Comparison of ENCODE assay signal across 21 cellular contexts in genomic region chr10:79005126-79005820, GRCh38.
"Had no signal": no experiment of that assay in that cellular context is flagged by ENCODE, and none has a peak within 500 bp of the region (broad histone marks: within the 10 kb centered on the region; RNA-seq: fewer than 3 reads in every experiment).

No MANE protein-coding gene starts in this region.

- H3K4me3 Mint-ChIP-seq: activated CD4-positive, alpha-beta T cell treated with anti-CD3 and anti-CD28 coated beads, Interleukin-2, amount 10 ng/mL, durations not matched to agents 7 days and 5 days; activated CD8-positive, alpha-beta T cell treated with anti-CD3 and anti-CD28 coated beads, Interleukin-2, amount 10 ng/mL, durations not matched to agents 7 days and 5 days; activated naive CD4-positive, alpha-beta T cell treated with anti-CD3 and anti-CD28 coated beads for 36 hours; activated T-cell treated with anti-CD3 and anti-CD28 coated beads, Interleukin-2, amount 50 U/mL, for 24 hours; immature natural killer cell; natural killer cell treated with Interleukin-12 subunit alpha and Interleukin-12 subunit beta and Interleukin-15 and Interleukin-18, amount 100 ng/mL, for 72 hours had no signal

- H3K9me3 ChIP-seq: gastroesophageal sphincter, heart left ventricle, lower lobe of right lung, transverse colon, uterus had no signal

- H3K36me3 Mint-ChIP-seq: immature natural killer cell; natural killer cell treated with Interleukin-12 subunit alpha and Interleukin-12 subunit beta and Interleukin-15 and Interleukin-18, amount 100 ng/mL, for 72 hours had no signal

- H3K27ac ChIP-seq: brain microvascular endothelial cell, gastroesophageal sphincter, heart left ventricle, lower lobe of right lung, transverse colon, uterus had no signal

- H3K4me3 ChIP-seq: gastroesophageal sphincter, heart left ventricle, lower lobe of right lung, transverse colon, uterus had no signal

- H3K4me1 ChIP-seq: gastroesophageal sphincter, transverse colon, uterus had no signal

- H3K9me3 Mint-ChIP-seq: activated CD4-positive, alpha-beta T cell treated with anti-CD3 and anti-CD28 coated beads, Interleukin-2, amount 10 ng/mL, durations not matched to agents 7 days and 5 days; activated naive CD4-positive, alpha-beta T cell treated with anti-CD3 and anti-CD28 coated beads for 36 hours; activated T-cell treated with anti-CD3 and anti-CD28 coated beads, Interleukin-2, amount 50 U/mL, for 24 hours; immature natural killer cell; natural killer cell treated with Interleukin-12 subunit alpha and Interleukin-12 subunit beta and Interleukin-15 and Interleukin-18, amount 100 ng/mL, for 72 hours had no signal

- H3K27ac Mint-ChIP-seq: activated CD4-positive, alpha-beta T cell treated with anti-CD3 and anti-CD28 coated beads, Interleukin-2, amount 10 ng/mL, durations not matched to agents 7 days and 5 days; activated CD8-positive, alpha-beta T cell treated with anti-CD3 and anti-CD28 coated beads, Interleukin-2, amount 10 ng/mL, durations not matched to agents 7 days and 5 days; activated naive CD4-positive, alpha-beta T cell treated with anti-CD3 and anti-CD28 coated beads for 36 hours; activated T-cell treated with anti-CD3 and anti-CD28 coated beads, Interleukin-2, amount 50 U/mL, for 24 hours; immature natural killer cell; natural killer cell treated with Interleukin-12 subunit alpha and Interleukin-12 subunit beta and Interleukin-15 and Interleukin-18, amount 100 ng/mL, for 72 hours had no signal

- H3K27me3 ChIP-seq: gastroesophageal sphincter, heart left ventricle, transverse colon, uterus had no signal

- DNase-seq: activated CD4-positive, alpha-beta T cell treated with anti-CD3 and anti-CD28 coated beads, Interleukin-2, amount 10 ng/mL, durations not matched to agents 7 days and 5 days; activated CD8-positive, alpha-beta T cell treated with anti-CD3 and anti-CD28 coated beads, Interleukin-2, amount 10 ng/mL, durations not matched to agents 7 days and 5 days; activated naive CD4-positive, alpha-beta T cell treated with anti-CD3 and anti-CD28 coated beads for 36 hours; activated T-cell treated with anti-CD3 and anti-CD28 coated beads, Interleukin-2, amount 50 U/mL, for 24 hours; brain microvascular endothelial cell; cortex of kidney; erythroblast; immature natural killer cell; lower lobe of right lung; occipital lobe; posterior cingulate gyrus; stimulated activated CD4-positive, alpha-beta T cell treated with anti-CD3 and anti-CD28 coated beads, Interleukin-12 subunit alpha, Interleukin-12 subunit beta, amount 100 ng/mL, for 4 hours; stimulated activated CD4-positive, alpha-beta T cell treated with anti-CD3 and anti-CD28 coated beads, Interleukin-2, amount 100 ng/mL, for 24 hours; stimulated activated naive CD8-positive, alpha-beta T cell treated with anti-CD3 and anti-CD28 coated beads, Interleukin-15, Interleukin-2, amounts not matched to agents 100 U/mL and 50 U/mL, for 24 hours; T-helper 1 cell; T1000; transverse colon; uterus had no signal

- H3K27me3 Mint-ChIP-seq: activated T-cell treated with anti-CD3 and anti-CD28 coated beads, Interleukin-2, amount 50 U/mL, for 24 hours had no signal

- H3K36me3 ChIP-seq: brain microvascular endothelial cell, gastroesophageal sphincter, heart left ventricle, lower lobe of right lung, transverse colon, uterus had no signal
